32 cellular contexts compared by ENCODE assay signal in the genomic region with DNA sequence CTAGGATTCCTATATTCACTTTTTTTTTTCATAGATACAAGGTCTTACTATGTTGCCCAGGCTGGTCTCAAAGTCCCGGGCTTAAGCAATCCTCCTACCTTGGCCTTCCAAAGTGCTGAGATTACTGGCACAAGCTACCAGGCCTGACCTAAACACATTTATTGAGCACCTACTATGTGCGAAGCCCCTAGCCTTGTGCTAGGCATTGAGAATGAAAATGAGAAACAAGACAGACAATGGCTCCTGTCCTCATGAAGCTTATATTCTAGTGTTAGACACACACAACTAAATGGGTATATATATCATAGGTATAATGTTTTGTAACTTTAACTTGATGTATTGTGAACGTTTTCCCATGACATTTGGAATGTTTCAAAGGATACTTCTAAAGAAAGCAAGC.
"Had no signal": no experiment of that assay in that cellular context is flagged by ENCODE, and none has a peak within 500 bp of the region (broad histone marks: within the 10 kb centered on the region; RNA-seq: fewer than 3 reads in every experiment).

No MANE protein-coding gene starts in this region.

- DNase-seq: activated effector memory CD4-positive, alpha-beta T cell treated with anti-CD3 and anti-CD28 coated beads, Interleukin-2, amount 50 U/mL, for 16 hours; activated effector memory CD4-positive, alpha-beta T cell treated with Interleukin-2 at 50 U/mL for 16 hours; activated gamma-delta T cell; activated gamma-delta T cell treated with Interleukin-2 at 50 U/mL for 16 hours; activated naive CD4-positive, alpha-beta T cell; activated naive CD4-positive, alpha-beta T cell treated with anti-CD3 and anti-CD28 coated beads for 36 hours; activated naive CD4-positive, alpha-beta T cell treated with anti-CD3 and anti-CD28 coated beads, Interleukin-2, amount 10 ng/mL, durations not matched to agents 7 days and 5 days; activated naive CD4-positive, alpha-beta T cell treated with anti-CD3 and anti-CD28 coated beads, Interleukin-2, amount 50 U/mL, for 16 hours; activated naive CD4-positive, alpha-beta T cell treated with Interleukin-2 at 50 U/mL for 16 hours; activated naive CD8-positive, alpha-beta T cell treated with anti-CD3 and anti-CD28 coated beads for 36 hours; activated naive CD8-positive, alpha-beta T cell treated with anti-CD3 and anti-CD28 coated beads, Interleukin-2, amount 10 ng/mL, durations not matched to agents 7 days and 5 days; activated naive CD8-positive, alpha-beta T cell treated with anti-CD3 and anti-CD28 coated beads, Interleukin-2, amount 50 U/mL, for 24 hours; activated T-cell treated with anti-CD3 and anti-CD28 coated beads, Interleukin-2, amount 50 U/mL, for 4 hours; activated T-cell treated with anti-CD3 and anti-CD28 coated beads, Interleukin-2, amount 50 U/mL, for 48 hours; activated T-cell treated with anti-CD3 and anti-CD28 coated beads, Interleukin-2, amount 50 U/mL, for 72 hours; adrenal gland; amniotic stem cell; amygdala; anterior cingulate cortex; aorta; body of pancreas; brain microvascular endothelial cell; caudate nucleus; central memory CD4-positive, alpha-beta T cell; cerebellar nuclear complex had no signal

- H3K36me3 ChIP-seq: breast epithelium had no signal

- H3K27ac ChIP-seq: ascending aorta, body of pancreas, brain microvascular endothelial cell, cardiac muscle cell had no signal

- H3K9me3 ChIP-seq: adrenal gland, ascending aorta, body of pancreas, breast epithelium had no signal

- ATAC-seq: activated naive CD4-positive, alpha-beta T cell treated with anti-CD3 and anti-CD28 coated beads, Interleukin-2, amount 50 U/mL, for 72 hours; activated naive CD8-positive, alpha-beta T cell treated with anti-CD3 and anti-CD28 coated beads, Interleukin-2, amount 50 U/mL, for 24 hours; activated T-cell treated with anti-CD3 and anti-CD28 coated beads, Interleukin-2, amount 50 U/mL, for 4 hours; activated T-cell treated with anti-CD3 and anti-CD28 coated beads, Interleukin-2, amount 50 U/mL, for 72 hours; activated T-helper 17 cell treated with anti-CD3 and anti-CD28 coated beads, Interleukin-2, amount 50 U/mL, for 72 hours; body of pancreas had no signal

- H3K4me1 ChIP-seq: breast epithelium had no signal

- FAIRE-seq: astrocyte, bronchial epithelial cell had no signal

- H3K27me3 ChIP-seq: adrenal gland, ascending aorta, body of pancreas, brain microvascular endothelial cell, breast epithelium, cardiac muscle cell had no signal

- H3K4me3 ChIP-seq: adrenal gland, ascending aorta, body of pancreas, breast epithelium, cardiac muscle cell had no signal
